ENCODE assay signal across 1 cellular context in the genomic region with DNA sequence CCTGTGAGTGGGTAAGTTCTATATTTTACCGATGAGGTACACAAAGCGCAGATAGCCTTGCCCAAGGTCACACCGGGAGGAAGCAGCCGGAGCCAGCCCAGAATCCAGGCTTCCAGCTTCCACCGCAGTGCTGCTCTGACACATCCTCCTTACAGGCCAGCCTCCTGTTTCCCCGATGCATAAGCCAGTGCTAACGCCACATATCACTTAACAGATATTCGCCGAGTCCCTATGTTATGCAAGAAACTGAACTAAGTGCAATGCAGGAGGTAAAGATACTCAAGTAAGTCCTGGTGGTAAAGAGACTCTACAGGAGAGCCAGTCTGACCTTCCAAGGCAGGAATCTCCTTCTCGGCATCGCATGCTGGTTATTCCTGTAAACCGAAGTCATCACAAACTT.
TF ChIP-seq lines count a peak whose summit lies in the region.

No MANE protein-coding gene starts in this region.

TF ChIP-seq in GM23338, 12 proteins besides CTCF, POLR2A, EP300 and RAD21 (continued from another document):
- TF ChIP-seq ZNF462 (CRISPR knock-in tag; IDR thresholded peaks at IDR 0.05) (no peak), ZNF114 (CRISPR knock-in tag; IDR thresholded peaks at IDR 0.05) (no peak), POLR2AphosphoS5 (IDR thresholded peaks at IDR 0.05; ENCODE audit: low read depth) (no peak), ETS1 (IDR thresholded peaks at IDR 0.05) (no peak), JUNB (IDR thresholded peaks at IDR 0.05; ENCODE audit: unreplicated experiment) (no peak)
